ENCODE assay signal across 1 cellular context in the genomic region with DNA sequence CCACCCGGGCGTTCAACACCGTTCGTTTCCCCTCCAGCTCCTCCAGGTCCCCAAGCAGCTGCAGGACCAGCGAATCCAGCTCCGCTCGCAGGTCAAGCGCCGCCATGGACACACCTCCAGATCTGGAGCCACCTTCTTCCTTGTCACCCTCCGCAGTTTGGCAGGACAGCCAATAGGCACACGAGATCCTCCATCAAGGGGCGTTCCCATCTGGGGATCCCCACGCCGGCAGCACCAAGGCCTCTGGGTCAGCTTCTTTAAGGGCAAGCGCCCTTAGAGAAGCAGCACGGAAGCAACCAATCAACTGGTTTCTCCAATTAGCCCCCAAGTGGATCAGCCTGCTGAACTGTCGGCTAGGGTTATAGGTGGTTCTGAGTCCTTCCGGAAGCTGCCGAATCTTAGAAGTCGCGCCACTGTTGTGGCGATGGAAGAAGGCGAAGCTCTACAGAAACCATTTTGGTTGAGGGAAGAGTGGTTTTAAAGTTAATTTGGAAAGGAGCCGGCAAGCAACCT.
A peak's percentile ranks its signal among the peaks of the same experiment; 100 is the strongest.
TF ChIP-seq lines count a peak whose summit lies in the region.

No MANE protein-coding gene starts in this region.

TF ChIP-seq in HepG2, 621 proteins besides CTCF, POLR2A, EP300 and RAD21 (continued from another document and continues in another):
- TF ChIP-seq, protein P1, sequence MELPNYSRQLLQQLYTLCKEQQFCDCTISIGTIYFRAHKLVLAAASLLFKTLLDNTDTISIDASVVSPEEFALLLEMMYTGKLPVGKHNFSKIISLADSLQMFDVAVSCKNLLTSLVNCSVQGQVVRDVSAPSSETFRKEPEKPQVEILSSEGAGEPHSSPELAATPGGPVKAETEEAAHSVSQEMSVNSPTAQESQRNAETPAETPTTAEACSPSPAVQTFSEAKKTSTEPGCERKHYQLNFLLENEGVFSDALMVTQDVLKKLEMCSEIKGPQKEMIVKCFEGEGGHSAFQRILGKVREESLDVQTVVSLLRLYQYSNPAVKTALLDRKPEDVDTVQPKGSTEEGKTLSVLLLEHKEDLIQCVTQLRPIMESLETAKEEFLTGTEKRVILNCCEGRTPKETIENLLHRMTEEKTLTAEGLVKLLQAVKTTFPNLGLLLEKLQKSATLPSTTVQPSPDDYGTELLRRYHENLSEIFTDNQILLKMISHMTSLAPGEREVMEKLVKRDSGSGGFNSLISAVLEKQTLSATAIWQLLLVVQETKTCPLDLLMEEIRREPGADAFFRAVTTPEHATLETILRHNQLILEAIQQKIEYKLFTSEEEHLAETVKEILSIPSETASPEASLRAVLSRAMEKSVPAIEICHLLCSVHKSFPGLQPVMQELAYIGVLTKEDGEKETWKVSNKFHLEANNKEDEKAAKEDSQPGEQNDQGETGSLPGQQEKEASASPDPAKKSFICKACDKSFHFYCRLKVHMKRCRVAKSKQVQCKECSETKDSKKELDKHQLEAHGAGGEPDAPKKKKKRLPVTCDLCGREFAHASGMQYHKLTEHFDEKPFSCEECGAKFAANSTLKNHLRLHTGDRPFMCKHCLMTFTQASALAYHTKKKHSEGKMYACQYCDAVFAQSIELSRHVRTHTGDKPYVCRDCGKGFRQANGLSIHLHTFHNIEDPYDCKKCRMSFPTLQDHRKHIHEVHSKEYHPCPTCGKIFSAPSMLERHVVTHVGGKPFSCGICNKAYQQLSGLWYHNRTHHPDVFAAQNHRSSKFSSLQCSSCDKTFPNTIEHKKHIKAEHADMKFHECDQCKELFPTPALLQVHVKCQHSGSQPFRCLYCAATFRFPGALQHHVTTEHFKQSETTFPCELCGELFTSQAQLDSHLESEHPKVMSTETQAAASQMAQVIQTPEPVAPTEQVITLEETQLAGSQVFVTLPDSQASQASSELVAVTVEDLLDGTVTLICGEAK (IDR thresholded peaks at IDR 0.05): no peak
- TF ChIP-seq, protein P1 (CRISPR knock-in tag; IDR thresholded peaks at IDR 0.05): no peak
- no peak for TF ChIP-seq ZNF562 (CRISPR knock-in tag; IDR thresholded peaks at IDR 0.05; ENCODE audit: borderline replicate concordance)
- TF ChIP-seq SPEN (CRISPR knock-in tag; IDR thresholded peaks at IDR 0.05; ENCODE audit: low read depth): peak; percentile 2; the same call in 1 of the 2 replicates
- no peak for TF ChIP-seq ERF (CRISPR knock-in tag; IDR thresholded peaks at IDR 0.05)
- no peak for TF ChIP-seq EHMT2 (IDR thresholded peaks at IDR 0.05; ENCODE audit: borderline replicate concordance, low read depth, low read length)
- TF ChIP-seq MIER2 (CRISPR knock-in tag; IDR thresholded peaks at IDR 0.05): no peak; the same call in 1 of the 2 replicates
- TF ChIP-seq ZC3H4 (CRISPR knock-in tag; IDR thresholded peaks at IDR 0.05; ENCODE audit: borderline replicate concordance): no peak
- TF ChIP-seq, protein P2, sequence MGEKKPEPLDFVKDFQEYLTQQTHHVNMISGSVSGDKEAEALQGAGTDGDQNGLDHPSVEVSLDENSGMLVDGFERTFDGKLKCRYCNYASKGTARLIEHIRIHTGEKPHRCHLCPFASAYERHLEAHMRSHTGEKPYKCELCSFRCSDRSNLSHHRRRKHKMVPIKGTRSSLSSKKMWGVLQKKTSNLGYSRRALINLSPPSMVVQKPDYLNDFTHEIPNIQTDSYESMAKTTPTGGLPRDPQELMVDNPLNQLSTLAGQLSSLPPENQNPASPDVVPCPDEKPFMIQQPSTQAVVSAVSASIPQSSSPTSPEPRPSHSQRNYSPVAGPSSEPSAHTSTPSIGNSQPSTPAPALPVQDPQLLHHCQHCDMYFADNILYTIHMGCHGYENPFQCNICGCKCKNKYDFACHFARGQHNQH (CRISPR knock-in tag; IDR thresholded peaks at IDR 0.05): 0 out of 2 replicates have a peak, but pooled peaks have one; percentile 8
- no peak for TF ChIP-seq HNF4A (CRISPR knock-in tag; IDR thresholded peaks at IDR 0.05)
- no peak for TF ChIP-seq GPN1 (CRISPR knock-in tag; IDR thresholded peaks at IDR 0.05; ENCODE audit: borderline replicate concordance)
- TF ChIP-seq CREM (IDR thresholded peaks at IDR 0.05): peak; percentile 69; the same call in 1 of the 2 replicates
- no peak for TF ChIP-seq CREM (CRISPR knock-in tag; IDR thresholded peaks at IDR 0.05)
- TF ChIP-seq SNAI1 (CRISPR knock-in tag; IDR thresholded peaks at IDR 0.05; ENCODE audit: borderline replicate concordance): no peak
- TF ChIP-seq KAT8 (CRISPR knock-in tag; IDR thresholded peaks at IDR 0.05): no peak
- no peak for TF ChIP-seq HOXD1 (CRISPR knock-in tag; IDR thresholded peaks at IDR 0.05)
- TF ChIP-seq, protein P3, sequence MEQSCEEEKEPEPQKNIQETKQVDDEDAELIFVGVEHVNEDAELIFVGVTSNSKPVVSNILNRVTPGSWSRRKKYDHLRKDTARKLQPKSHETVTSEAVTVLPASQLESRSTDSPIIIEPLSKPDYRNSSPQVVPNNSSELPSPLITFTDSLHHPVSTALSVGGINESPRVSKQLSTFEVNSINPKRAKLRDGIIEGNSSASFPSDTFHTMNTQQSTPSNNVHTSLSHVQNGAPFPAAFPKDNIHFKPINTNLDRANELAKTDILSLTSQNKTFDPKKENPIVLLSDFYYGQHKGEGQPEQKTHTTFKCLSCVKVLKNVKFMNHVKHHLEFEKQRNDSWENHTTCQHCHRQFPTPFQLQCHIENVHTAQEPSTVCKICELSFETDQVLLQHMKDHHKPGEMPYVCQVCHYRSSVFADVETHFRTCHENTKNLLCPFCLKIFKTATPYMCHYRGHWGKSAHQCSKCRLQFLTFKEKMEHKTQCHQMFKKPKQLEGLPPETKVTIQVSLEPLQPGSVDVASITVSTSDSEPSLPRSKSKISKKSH (CRISPR knock-in tag; IDR thresholded peaks at IDR 0.05; ENCODE audit: borderline replicate concordance): no peak; the same call in 1 of the 2 replicates
- TF ChIP-seq ZNF572 (CRISPR knock-in tag; IDR thresholded peaks at IDR 0.05): no peak
- 0 out of 2 replicates have a peak, but pooled peaks have one; percentile 52 for TF ChIP-seq ZNF101 (CRISPR knock-in tag; IDR thresholded peaks at IDR 0.05; ENCODE audit: borderline replicate concordance, low read depth)
- 0 out of 2 replicates have a peak, but pooled peaks have one; percentile 73 for TF ChIP-seq ZSCAN20 (CRISPR knock-in tag; IDR thresholded peaks at IDR 0.05; ENCODE audit: borderline replicate concordance)
- TF ChIP-seq ZNF337 (CRISPR knock-in tag; IDR thresholded peaks at IDR 0.05; ENCODE audit: borderline replicate concordance, low read depth): no peak
- TF ChIP-seq NFRKB (IDR thresholded peaks at IDR 0.05): peak; percentile 62; the same call in 1 of the 2 replicates
- TF ChIP-seq TAF1 (CRISPR knock-in tag; IDR thresholded peaks at IDR 0.05): peak; percentile 79
- no peak for TF ChIP-seq RXRB (CRISPR knock-in tag; IDR thresholded peaks at IDR 0.05; ENCODE audit: borderline replicate concordance)
- no peak; the same call in 1 of the 2 replicates for TF ChIP-seq ZNF598 (CRISPR knock-in tag; IDR thresholded peaks at IDR 0.05; ENCODE audit: borderline replicate concordance)
- TF ChIP-seq ZNF792 (CRISPR knock-in tag; IDR thresholded peaks at IDR 0.05): no peak
- no peak for TF ChIP-seq ZNF616 (CRISPR knock-in tag; IDR thresholded peaks at IDR 0.05; ENCODE audit: low read depth)
- TF ChIP-seq, protein P4, sequence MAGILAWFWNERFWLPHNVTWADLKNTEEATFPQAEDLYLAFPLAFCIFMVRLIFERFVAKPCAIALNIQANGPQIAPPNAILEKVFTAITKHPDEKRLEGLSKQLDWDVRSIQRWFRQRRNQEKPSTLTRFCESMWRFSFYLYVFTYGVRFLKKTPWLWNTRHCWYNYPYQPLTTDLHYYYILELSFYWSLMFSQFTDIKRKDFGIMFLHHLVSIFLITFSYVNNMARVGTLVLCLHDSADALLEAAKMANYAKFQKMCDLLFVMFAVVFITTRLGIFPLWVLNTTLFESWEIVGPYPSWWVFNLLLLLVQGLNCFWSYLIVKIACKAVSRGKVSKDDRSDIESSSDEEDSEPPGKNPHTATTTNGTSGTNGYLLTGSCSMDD (CRISPR knock-in tag; IDR thresholded peaks at IDR 0.05): no peak
- no peak for TF ChIP-seq JDP2 (CRISPR knock-in tag; IDR thresholded peaks at IDR 0.05; ENCODE audit: borderline replicate concordance)
- TF ChIP-seq, protein P5, sequence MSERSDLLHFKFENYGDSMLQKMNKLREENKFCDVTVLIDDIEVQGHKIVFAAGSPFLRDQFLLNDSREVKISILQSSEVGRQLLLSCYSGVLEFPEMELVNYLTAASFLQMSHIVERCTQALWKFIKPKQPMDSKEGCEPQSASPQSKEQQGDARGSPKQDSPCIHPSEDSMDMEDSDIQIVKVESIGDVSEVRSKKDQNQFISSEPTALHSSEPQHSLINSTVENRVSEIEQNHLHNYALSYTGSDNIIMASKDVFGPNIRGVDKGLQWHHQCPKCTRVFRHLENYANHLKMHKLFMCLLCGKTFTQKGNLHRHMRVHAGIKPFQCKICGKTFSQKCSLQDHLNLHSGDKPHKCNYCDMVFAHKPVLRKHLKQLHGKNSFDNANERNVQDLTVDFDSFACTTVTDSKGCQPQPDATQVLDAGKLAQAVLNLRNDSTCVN (CRISPR knock-in tag; IDR thresholded peaks at IDR 0.05; ENCODE audit: borderline replicate concordance): no peak; the same call in 1 of the 2 replicates
- no peak for TF ChIP-seq HDAC6 (IDR thresholded peaks at IDR 0.05; ENCODE audit: low read depth, low read length)
- peak; percentile 73; the same call in 1 of the 3 replicates for TF ChIP-seq MXI1 (IDR thresholded peaks at IDR 0.05; ENCODE audit: borderline replicate concordance, low read depth, low read length)
- TF ChIP-seq, protein P6, sequence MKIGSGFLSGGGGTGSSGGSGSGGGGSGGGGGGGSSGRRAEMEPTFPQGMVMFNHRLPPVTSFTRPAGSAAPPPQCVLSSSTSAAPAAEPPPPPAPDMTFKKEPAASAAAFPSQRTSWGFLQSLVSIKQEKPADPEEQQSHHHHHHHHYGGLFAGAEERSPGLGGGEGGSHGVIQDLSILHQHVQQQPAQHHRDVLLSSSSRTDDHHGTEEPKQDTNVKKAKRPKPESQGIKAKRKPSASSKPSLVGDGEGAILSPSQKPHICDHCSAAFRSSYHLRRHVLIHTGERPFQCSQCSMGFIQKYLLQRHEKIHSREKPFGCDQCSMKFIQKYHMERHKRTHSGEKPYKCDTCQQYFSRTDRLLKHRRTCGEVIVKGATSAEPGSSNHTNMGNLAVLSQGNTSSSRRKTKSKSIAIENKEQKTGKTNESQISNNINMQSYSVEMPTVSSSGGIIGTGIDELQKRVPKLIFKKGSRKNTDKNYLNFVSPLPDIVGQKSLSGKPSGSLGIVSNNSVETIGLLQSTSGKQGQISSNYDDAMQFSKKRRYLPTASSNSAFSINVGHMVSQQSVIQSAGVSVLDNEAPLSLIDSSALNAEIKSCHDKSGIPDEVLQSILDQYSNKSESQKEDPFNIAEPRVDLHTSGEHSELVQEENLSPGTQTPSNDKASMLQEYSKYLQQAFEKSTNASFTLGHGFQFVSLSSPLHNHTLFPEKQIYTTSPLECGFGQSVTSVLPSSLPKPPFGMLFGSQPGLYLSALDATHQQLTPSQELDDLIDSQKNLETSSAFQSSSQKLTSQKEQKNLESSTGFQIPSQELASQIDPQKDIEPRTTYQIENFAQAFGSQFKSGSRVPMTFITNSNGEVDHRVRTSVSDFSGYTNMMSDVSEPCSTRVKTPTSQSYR (CRISPR knock-in tag; IDR thresholded peaks at IDR 0.05; ENCODE audit: borderline replicate concordance): no peak
- TF ChIP-seq, protein P7, sequence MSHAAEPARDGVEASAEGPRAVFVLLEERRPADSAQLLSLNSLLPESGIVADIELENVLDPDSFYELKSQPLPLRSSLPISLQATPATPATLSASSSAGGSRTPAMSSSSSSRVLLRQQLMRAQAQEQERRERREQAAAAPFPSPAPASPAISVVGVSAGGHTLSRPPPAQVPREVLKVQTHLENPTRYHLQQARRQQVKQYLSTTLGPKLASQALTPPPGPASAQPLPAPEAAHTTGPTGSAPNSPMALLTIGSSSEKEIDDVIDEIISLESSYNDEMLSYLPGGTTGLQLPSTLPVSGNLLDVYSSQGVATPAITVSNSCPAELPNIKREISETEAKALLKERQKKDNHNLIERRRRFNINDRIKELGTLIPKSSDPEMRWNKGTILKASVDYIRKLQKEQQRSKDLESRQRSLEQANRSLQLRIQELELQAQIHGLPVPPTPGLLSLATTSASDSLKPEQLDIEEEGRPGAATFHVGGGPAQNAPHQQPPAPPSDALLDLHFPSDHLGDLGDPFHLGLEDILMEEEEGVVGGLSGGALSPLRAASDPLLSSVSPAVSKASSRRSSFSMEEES (CRISPR knock-in tag; IDR thresholded peaks at IDR 0.05): no peak; the same call in 1 of the 2 replicates
- TF ChIP-seq TEAD3 (CRISPR knock-in tag; optimal IDR thresholded peaks at IDR 0.05; ENCODE audit: borderline replicate concordance): peak; percentile 56
- TF ChIP-seq DNMT3B (CRISPR knock-in tag; conservative IDR thresholded peaks at IDR 0.05): 0 out of 2 replicates have a peak, but pooled peaks have one; percentile 5
- no peak for TF ChIP-seq SCMH1 (CRISPR knock-in tag; IDR thresholded peaks at IDR 0.05; ENCODE audit: borderline replicate concordance)
- TF ChIP-seq MBNL3 (CRISPR knock-in tag; conservative IDR thresholded peaks at IDR 0.05): 0 out of 2 replicates have a peak, but pooled peaks have one; percentile 28
- peak; percentile 74 for TF ChIP-seq NFYB (CRISPR knock-in tag; IDR thresholded peaks at IDR 0.05)
- TF ChIP-seq, protein P8, sequence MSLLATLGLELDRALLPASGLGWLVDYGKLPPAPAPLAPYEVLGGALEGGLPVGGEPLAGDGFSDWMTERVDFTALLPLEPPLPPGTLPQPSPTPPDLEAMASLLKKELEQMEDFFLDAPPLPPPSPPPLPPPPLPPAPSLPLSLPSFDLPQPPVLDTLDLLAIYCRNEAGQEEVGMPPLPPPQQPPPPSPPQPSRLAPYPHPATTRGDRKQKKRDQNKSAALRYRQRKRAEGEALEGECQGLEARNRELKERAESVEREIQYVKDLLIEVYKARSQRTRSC (CRISPR knock-in tag; IDR thresholded peaks at IDR 0.05; ENCODE audit: low read depth): no peak
- no peak for TF ChIP-seq ZNF577 (CRISPR knock-in tag; IDR thresholded peaks at IDR 0.05; ENCODE audit: borderline replicate concordance, low read depth)
- TF ChIP-seq ZNF839 (CRISPR knock-in tag; IDR thresholded peaks at IDR 0.05; ENCODE audit: borderline replicate concordance): no peak
